Comparison of ENCODE assay signal across 8 cellular contexts in the genomic region with DNA sequence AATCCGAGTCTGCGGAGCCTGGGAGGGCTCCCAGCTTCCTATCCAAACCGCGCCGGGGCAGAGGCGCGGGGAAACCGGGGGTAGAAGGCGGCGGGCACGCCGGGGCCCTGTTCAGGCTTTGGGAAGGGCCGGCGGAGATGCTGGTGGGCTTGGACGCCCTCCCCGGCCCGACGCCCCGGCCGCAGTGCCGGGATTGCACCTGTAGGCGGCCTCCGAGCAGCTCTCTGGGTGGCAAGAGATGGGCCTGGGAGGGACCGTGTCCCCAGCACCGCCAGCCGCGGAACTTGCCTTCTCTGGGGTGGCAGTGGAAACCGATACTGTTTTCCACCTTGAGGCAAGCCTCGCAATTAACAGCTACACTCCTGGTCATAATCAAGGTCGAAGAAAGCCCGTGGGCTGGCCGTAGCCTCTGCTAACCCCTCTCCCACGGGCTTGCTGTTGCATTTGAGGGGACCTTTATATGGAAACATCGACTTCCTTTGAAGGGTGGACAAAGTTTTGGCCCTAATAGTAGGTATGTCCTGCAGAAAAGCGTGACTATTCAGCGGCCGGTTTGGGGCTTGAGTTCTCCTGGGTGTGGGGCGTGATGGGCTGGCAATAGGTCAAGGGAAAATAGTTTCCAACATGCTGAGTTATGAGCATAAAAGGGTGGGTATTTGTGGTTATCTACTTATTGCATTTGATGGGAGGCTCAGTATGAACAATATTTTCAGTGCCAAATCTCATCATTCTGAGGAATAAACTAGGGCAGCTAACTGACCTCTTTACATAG. TPM values are rescaled to one million over a fixed set of nuclear protein-coding genes. Genes with fewer than 3 reads are reported as not detected.
DNase-seq lines count a peak whose midpoint lies in the region; FAIRE-seq and TF ChIP-seq lines count a peak whose summit lies in the region.

No MANE protein-coding gene starts in this region.

- peaks cover 9% of the 10 kb centered on the region for H3K27me3 ChIP-seq in H7 (ENCODE audit: control insufficient read depth, insufficient read depth, low read length)
- no peaks in the 10 kb centered on the region for H3K27me3 ChIP-seq in KMS-11 (ENCODE audit: insufficient read depth, low read depth)
- H3K27me3 ChIP-seq in SJSA1 (replicated peaks): no peaks in the 10 kb centered on the region
- H3K27me3 ChIP-seq in bronchial epithelial cell (ENCODE audit: control insufficient read depth, insufficient read depth, low read length): no peaks in the 10 kb centered on the region

- no peak for FAIRE-seq in bronchial epithelial cell (lab: Jason Lieb, UNC)

- no peaks in the 10 kb centered on the region for H3K9me3 ChIP-seq in SJSA1 (replicated peaks)

- no peaks in the 10 kb centered on the region for H4K20me1 ChIP-seq in KMS-11 (ENCODE audit: insufficient read depth)

- H3K79me2 ChIP-seq in KMS-11 (ENCODE audit: insufficient read depth, low read depth): no peaks in the 10 kb centered on the region; the same call in 1 of the 2 replicates

- H3K27ac ChIP-seq in KMS-11: peak overlapping the region; percentile 94
- peak overlapping the region; percentile 98 for H3K27ac ChIP-seq in SJSA1
- H3K27ac ChIP-seq in skin epidermis: peak overlapping the region; percentile 90 to 99 (median 98)

- H3K4me1 ChIP-seq in KMS-11 (ENCODE audit: low read depth, poor library complexity, severe bottlenecking) (peaks cover 3% of the 10 kb centered on the region), SJSA1 (replicated peaks) (peaks cover 28% of the 10 kb centered on the region)

- H3K4me3 ChIP-seq in H7 (ENCODE audit: insufficient read depth, low read depth, low read length): peak overlapping the region; percentile 57
- no peak overlapping the region for H3K4me3 ChIP-seq in KMS-11 (IDR thresholded peaks at IDR 0.05; ENCODE audit: insufficient read depth, low read depth, low read length)
- H3K4me3 ChIP-seq in SJSA1: peak overlapping the region; percentile 61
- peak overlapping the region; percentile 90 for H3K4me3 ChIP-seq in bronchial epithelial cell (ENCODE audit: low read depth, low read length)
- peak overlapping the region; percentile 50 to 91 (median 71) for H3K4me3 ChIP-seq in skin epidermis

- H3K9ac ChIP-seq in KMS-11: peak overlapping the region; percentile 86

- TF ChIP-seq CTCF in KMS-11 (conservative IDR thresholded peaks at IDR 0.05; ENCODE audit: low read depth, low read length) (peak; percentile 39), bronchial epithelial cell (IDR thresholded peaks at IDR 0.05; ENCODE audit: insufficient read depth, low read length, severe bottlenecking) (peak; percentile 91)

- peak; percentile 61 for DNase-seq in activated CD8-positive, alpha-beta memory T cell treated with anti-CD3 and anti-CD28 coated beads for 24 hours
- no peak for DNase-seq in activated CD8-positive, alpha-beta memory T cell treated with anti-CD3 and anti-CD28 coated beads, Interleukin-2, amount 50 U/mL, for 4 hours
- DNase-seq in H7 (peak; percentile 94), SJSA1 (ENCODE audit: low read depth in 1 of 2, low spot score in 2 of 2) (peak; percentile 85 to 93), bronchial epithelial cell (ENCODE audit: low read depth) (no peak), iris pigment epithelial cell (ENCODE audit: low read depth) (peak; percentile 67)

- peak overlapping the region; percentile 50; the same call in 1 of the 2 replicates for H3K4me2 ChIP-seq in KMS-11

- peak overlapping the region; percentile 47 for H2AFZ ChIP-seq in KMS-11 (ENCODE audit: low read depth)

- H3K36me3 ChIP-seq in H7 (replicated peaks; ENCODE audit: control insufficient read depth, insufficient read depth, low read length): no peaks in the 10 kb centered on the region
- no peaks in the 10 kb centered on the region for H3K36me3 ChIP-seq in KMS-11 (ENCODE audit: insufficient read depth)
- peaks cover 15% of the 10 kb centered on the region for H3K36me3 ChIP-seq in SJSA1
- H3K36me3 ChIP-seq in bronchial epithelial cell (ENCODE audit: control insufficient read depth, insufficient read depth, low read length): peaks cover 9% of the 10 kb centered on the region

RNA-seq across cellular contexts. Expression of gene JAG1, which starts 1.1 kb away (rescaled TPM):
- total RNA-seq in H7 (2014; rRNA removed; shearing (Covaris generic)): 21.9 and 30.0 TPM in 2 replicates
- total RNA-seq in SJSA1 (2014; rRNA removed; shearing (Covaris generic)): 40.4 and 40.9 TPM in 2 replicates
- 225 and 310 TPM in 2 replicates for total RNA-seq in bronchial epithelial cell

Comparison
In these comparisons a context has a peak if more than half of its experiments do, and no peak if none do; other contexts are left out.
1. DNase-seq: peak in activated CD8-positive, alpha-beta memory T cell treated with anti-CD3 and anti-CD28 coated beads for 24 hours (single experiment), H7 (single experiment), SJSA1 (2 of 2) and iris pigment epithelial cell (single experiment); none in activated CD8-positive, alpha-beta memory T cell treated with anti-CD3 and anti-CD28 coated beads, Interleukin-2, amount 50 U/mL, for 4 hours (single experiment) and bronchial epithelial cell (single experiment).
2. Peak in every context shown above with its lines, with median percentiles within 50 percentile points of each other: H3K27ac ChIP-seq.